8 cellular contexts compared by ENCODE assay signal in genomic region chrX:49754238-49754857, GRCh38. TPM values are rescaled to one million over a fixed set of nuclear protein-coding genes. Genes with fewer than 3 reads are reported as not detected.
DNase-seq lines count a peak whose midpoint lies in the region; ATAC-seq and TF ChIP-seq lines count a peak whose summit lies in the region.

No MANE protein-coding gene starts in this region.

- H3K4me3 Mint-ChIP-seq in T-cell = no peak overlapping the region

- in situ Hi-C loops in IMR-90 (cut with MboI; ENCODE audit: low sequenced_read_pairs) (no loop called here), astrocyte of the cerebellum (cut with HindIII; ENCODE audit: low sequenced_read_pairs) (no loop called here)

- no peak overlapping the region for H3K18ac ChIP-seq in IMR-90 (ENCODE audit: low read depth, low read length)

- no peaks in the 10 kb centered on the region for H3K79me1 ChIP-seq in IMR-90 (ENCODE audit: low read depth in 1 of 2, low read length in 2 of 2)

- H3K9me3 ChIP-seq in IMR-90 (ENCODE audit: control insufficient read depth, insufficient read depth, low read length) = no peaks in the 10 kb centered on the region

- H4K8ac ChIP-seq in IMR-90 (ENCODE audit: low read depth in 2 of 2, low read length in 2 of 2) = no peak overlapping the region

- H3K14ac ChIP-seq in IMR-90 (replicated peaks; ENCODE audit: low read depth, low read length) = no peak overlapping the region

- H3K27ac ChIP-seq in IMR-90 (ENCODE audit: insufficient read depth, low read length) = no peak overlapping the region

- H3K27ac Mint-ChIP-seq in T-cell = no peak overlapping the region

- no peak overlapping the region for H3K4ac ChIP-seq in IMR-90 (ENCODE audit: low read depth, low read length)

- no peak overlapping the region for H2AK5ac ChIP-seq in IMR-90 (ENCODE audit: low read depth, low read length)

- no peak overlapping the region for H2BK20ac ChIP-seq in IMR-90 (ENCODE audit: low read depth, low read length)

- no peak overlapping the region for H4K5ac ChIP-seq in IMR-90 (ENCODE audit: low read depth, low read length)

- intact Hi-C loops in IMR-90 (cut with micrococcal nuclease) = loop anchor here (1.0 to 5.0 kb wide), 2 partner anchors 462 to 562 kb away; no protein-coding TSS in a partner anchor

- H2BK15ac ChIP-seq in IMR-90 (ENCODE audit: low read depth, low read length) = no peak overlapping the region

- H3K23ac ChIP-seq in IMR-90 (ENCODE audit: low read depth, low read length) = no peak overlapping the region

- H3K4me2 ChIP-seq in IMR-90 (ENCODE audit: low read depth, low read length) = no peak overlapping the region

- no peak overlapping the region for H2AK9ac ChIP-seq in IMR-90 (replicated peaks; ENCODE audit: low read depth, low read length, poor library complexity)

- peaks cover 14% of the 10 kb centered on the region for H3K27me3 ChIP-seq in IMR-90 (ENCODE audit: control insufficient read depth, insufficient read depth, low read length)

- H3K9me1 ChIP-seq in IMR-90 (ENCODE audit: insufficient read depth, low read length) = no peaks in the 10 kb centered on the region

- no peaks in the 10 kb centered on the region for H3K36me3 ChIP-seq in IMR-90 (ENCODE audit: control insufficient read depth, insufficient read depth, low read length)

- no peak overlapping the region for H2BK120ac ChIP-seq in IMR-90 (ENCODE audit: low read depth, low read length)

- no peaks in the 10 kb centered on the region for H3K4me1 ChIP-seq in IMR-90 (ENCODE audit: control insufficient read depth, insufficient read depth, low read length)

- TF ChIP-seq RAD21 in IMR-90 (IDR thresholded peaks at IDR 0.05; ENCODE audit: low read length) = peak; percentile 62

- H4K91ac ChIP-seq in IMR-90 (ENCODE audit: insufficient read depth, low read depth, low read length) = no peak overlapping the region

- no peak overlapping the region for H3K56ac ChIP-seq in IMR-90 (ENCODE audit: extremely low read depth, insufficient read depth, low read length)

- H4K20me1 ChIP-seq in IMR-90 (ENCODE audit: insufficient read depth, low read length) = no peaks in the 10 kb centered on the region

- H3K4me3 ChIP-seq in IMR-90 (ENCODE audit: insufficient read depth, low read depth, low read length) (no peak overlapping the region), astrocyte of the cerebellum (ENCODE audit: low read depth, low read length) (no peak overlapping the region)

- H2BK5ac ChIP-seq in IMR-90 (ENCODE audit: low read depth, low read length, poor library complexity, severe bottlenecking) = no peak overlapping the region

- ATAC-seq in IMR-90 (ENCODE audit: low read depth) (peak; percentile 80), T-cell (replicated peaks in 1 of 4) (peak; percentile 71 to 74 (median 72))

- no TSS peak for BruUV-seq in IMR-90 (replicated peaks; lab: Mats Ljungman, UMichigan)

- peaks cover 11 to 44% of the 10 kb centered on the region in 2 donors for H3K27me3 Mint-ChIP-seq in T-cell

- TF ChIP-seq CTCF in IMR-90 (conservative IDR thresholded peaks at IDR 0.05; ENCODE audit: low read depth, low read length) (peak; percentile 54), astrocyte of the cerebellum (IDR thresholded peaks at IDR 0.05; ENCODE audit: low read depth, low read length, missing control alignments) (peak; percentile 77)

- POLR2A ChIA-PET in IMR-90 (lab: Charles Lee; ENCODE audit: unreplicated experiment) (no interaction called here), T-cell (lab: Charles Lee) (no interaction called here)

- no peaks in the 10 kb centered on the region for H3K36me3 Mint-ChIP-seq in T-cell

- no peak overlapping the region for H3K9ac ChIP-seq in IMR-90 (ENCODE audit: low read depth, low read length)

- WGBS in IMR-90 (ENCODE audit: extremely low coverage in 2 of 2, insufficient read length in 1 of 2), 2 experiments = 0% methylated on average over 1 of the region's 6 CpGs; no CpG with 5 or more reads in 1 of the 2 experiments

- TF ChIP-seq POLR2A in IMR-90 (IDR thresholded peaks at IDR 0.05; ENCODE audit: low read depth, low read length) = no peak

- dilution Hi-C loops in IMR-90 (cut with HindIII; ENCODE audit: low sequenced_read_pairs, unreplicated experiment) = no loop called here

- H3K4me1 Mint-ChIP-seq in T-cell = peaks cover 0 to 2% (median 2%) of the 10 kb centered on the region in 3 donors

- no peaks in the 10 kb centered on the region for H3K9me3 Mint-ChIP-seq in T-cell

- no peak overlapping the region for H2AFZ ChIP-seq in IMR-90 (replicated peaks; ENCODE audit: low read length, poor library complexity)

- DNase-seq in SHP77 (lab: John Stamatoyannopoulos, UW) = peak; percentile 11 to 30
- DNase-seq in SHP77 treated with DMSO at 0.1 percent for 48 hours (lab: John Stamatoyannopoulos, UW) = no peak
- DNase-seq in IMR-90 = peak; percentile 28
- DNase-seq in T-cell = peak in 33 of 34 experiments; percentile 6 to 50 (median 31)
- no peak for DNase-seq in astrocyte of the cerebellum (ENCODE audit: low read depth)
- DNase-seq in iris pigment epithelial cell (ENCODE audit: low read depth) = peak; percentile 28
- peak; percentile 45 for DNase-seq in stimulated activated CD4-positive, alpha-beta T cell treated with anti-CD3 and anti-CD28 coated beads, Interleukin-4, amount 100 ng/mL, for 24 hours
- no peak for DNase-seq in mesenteric fat pad (ENCODE audit: low spot score)

- CTCF ChIA-PET in IMR-90 (lab: Yijun Ruan, JAX) = no interaction called here
- CTCF ChIA-PET in T-cell (lab: Charles Lee) = interaction anchor here (0.6 to 0.9 kb wide), 2 partner anchors 33 to 461 kb away, joined by 3 read pairs; no protein-coding TSS in a partner anchor

TF ChIP-seq in IMR-90, 13 proteins besides CTCF, POLR2A, EP300 and RAD21:
- peak; percentile 25; the same call in 1 of the 2 replicates for TF ChIP-seq SMC3 (IDR thresholded peaks at IDR 0.05; ENCODE audit: low read depth, low read length)
- TF ChIP-seq CEBPB (IDR thresholded peaks at IDR 0.05; ENCODE audit: low read depth, low read length) = no peak
- TF ChIP-seq MAFK (IDR thresholded peaks at IDR 0.05; ENCODE audit: low read depth, low read length) = no peak

RNA-seq across cellular contexts. Expression of gene PAGE1, which starts 58.6 kb away (rescaled TPM):
- not detected in 2 replicates for total RNA-seq in IMR-90 (2012; rRNA removed)
- polyA plus RNA-seq in IMR-90 (2012; rRNA removed) = not detected in 2 replicates
- polyA plus RNA-seq in IMR-90 (2012; cell fraction: cytosol; rRNA removed) = not detected in 2 replicates
- polyA plus RNA-seq in IMR-90 (2012; cell fraction: nucleus; rRNA removed; ENCODE audit: low replicate concordance) = not detected in 2 replicates
- total RNA-seq in T-cell = not detected
- not detected for total RNA-seq in mesenteric fat pad

Comparison
In these comparisons a context has a peak if more than half of its experiments do, and no peak if none do; other contexts are left out.
1. DNase-seq: peak in SHP77 (2 of 2), IMR-90 (single experiment), T-cell (33 of 34), iris pigment epithelial cell (single experiment) and stimulated activated CD4-positive, alpha-beta T cell treated with anti-CD3 and anti-CD28 coated beads, Interleukin-4, amount 100 ng/mL, for 24 hours (single experiment); none in SHP77 treated with DMSO at 0.1 percent for 48 hours (single experiment), astrocyte of the cerebellum (single experiment) and mesenteric fat pad (single experiment).